Comparison of ENCODE assay signal across 21 cellular contexts in the genomic region with DNA sequence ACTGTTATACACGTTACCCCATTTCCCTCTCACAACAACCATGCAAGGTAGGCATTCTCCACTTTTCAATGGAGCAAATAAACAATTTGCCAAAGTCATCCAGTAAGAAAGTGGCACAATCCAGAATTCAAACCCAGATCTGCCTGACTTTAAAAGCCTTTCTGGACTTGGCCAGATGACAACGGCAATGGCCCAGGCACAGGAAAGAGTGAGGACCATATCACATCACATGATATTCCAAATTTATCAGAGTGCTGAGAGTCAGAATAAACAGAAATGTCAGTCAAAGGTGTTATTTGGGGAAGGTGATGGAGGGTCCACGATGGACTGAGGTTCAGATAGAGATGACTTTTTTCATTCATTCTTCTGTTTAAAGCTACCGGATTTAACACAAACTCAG. TPM values are rescaled to one million over a fixed set of nuclear protein-coding genes. Genes with fewer than 3 reads are reported as not detected.
DNase-seq lines count a peak whose midpoint lies in the region; FAIRE-seq and TF ChIP-seq lines count a peak whose summit lies in the region.
"Had no signal": no experiment of that assay in that cellular context is flagged by ENCODE, and none has a peak within 500 bp of the region (broad histone marks: within the 10 kb centered on the region; RNA-seq: fewer than 3 reads in every experiment).

No MANE protein-coding gene starts in this region.

- no peak overlapping the region for H3K18ac ChIP-seq in neuronal stem cell (ENCODE audit: low read length)

- H4K91ac ChIP-seq in neuronal stem cell (ENCODE audit: low read depth, low read length, poor library complexity): no peak overlapping the region

- FAIRE-seq in GM12891 (lab: Jason Lieb, UNC): no peak

- H2BK12ac ChIP-seq in neuronal stem cell (ENCODE audit: low read length): no peak overlapping the region

- no peaks in the 10 kb centered on the region for H3K9me2 ChIP-seq in MM.1S (replicated peaks; ENCODE audit: insufficient read depth, low read length)

- no peak for TF ChIP-seq POLR2A in suprapubic skin (IDR thresholded peaks at IDR 0.05)
- no peak for TF ChIP-seq POLR2A in GM12891 (IDR thresholded peaks at IDR 0.05; ENCODE audit: low read depth, low read length)

- H2BK5ac ChIP-seq in neuronal stem cell (ENCODE audit: low read length): no peak overlapping the region

- H3K14ac ChIP-seq in neuronal stem cell (ENCODE audit: low read length): no peak overlapping the region

- H3K4me3 ChIP-seq in AG09309 (ENCODE audit: control insufficient read depth, low read depth, low read length) (no peak overlapping the region), duodenal mucosa (ENCODE audit: low read depth in 1 of 2, low read length in 2 of 2) (no peak overlapping the region), muscle layer of colon (ENCODE audit: low read depth in 1 of 2, low read length in 2 of 2) (peak overlapping the region in 1 of 2 donors; percentile 21), suprapubic skin (no peak overlapping the region), neuronal stem cell (ENCODE audit: low read length in 2 of 2) (no peak overlapping the region), MM.1S (ENCODE audit: low read length) (no peak overlapping the region)
- H3K4me3 ChIP-seq: body of pancreas, lung, upper lobe of left lung had no signal

- TF ChIP-seq EP300 in suprapubic skin (IDR thresholded peaks at IDR 0.05): no peak

- no peak overlapping the region for H2AK5ac ChIP-seq in neuronal stem cell (ENCODE audit: low read depth, low read length)

- no peaks in the 10 kb centered on the region for H3K79me2 ChIP-seq in MM.1S (ENCODE audit: low read length)

- H3K23ac ChIP-seq in neuronal stem cell (ENCODE audit: low read depth, low read length, poor library complexity): no peak overlapping the region

- no peaks in the 10 kb centered on the region for H3K79me1 ChIP-seq in neuronal stem cell (ENCODE audit: low read depth, low read length)

- H3F3A ChIP-seq in MM.1S (ENCODE audit: insufficient read depth, low read length): no peaks in the 10 kb centered on the region

- H3K9me3 ChIP-seq in duodenal mucosa (ENCODE audit: control insufficient read depth in 1 of 2, low read length in 2 of 2) (no peaks in the 10 kb centered on the region), muscle layer of colon (ENCODE audit: low read length) (no peaks in the 10 kb centered on the region), suprapubic skin (no peaks in the 10 kb centered on the region), neuronal stem cell (replicated peaks in 1 of 2; ENCODE audit: control insufficient read depth in 2 of 2, insufficient read depth in 1 of 2, low read depth in 1 of 2, low read length in 2 of 2) (no peaks in the 10 kb centered on the region), MM.1S (replicated peaks; ENCODE audit: insufficient read depth, low read length) (no peaks in the 10 kb centered on the region)
- H3K9me3 ChIP-seq: body of pancreas, upper lobe of left lung had no signal

- H2AFZ ChIP-seq in neuronal stem cell (ENCODE audit: low read length) (no peak overlapping the region), MM.1S (ENCODE audit: low read length) (no peak overlapping the region)

- H3K4ac ChIP-seq in neuronal stem cell (ENCODE audit: low read length): no peak overlapping the region

- H3K4me2 ChIP-seq in neuronal stem cell (ENCODE audit: insufficient read depth, low read length, poor library complexity, severe bottlenecking) (no peak overlapping the region), MM.1S (ENCODE audit: low read depth, low read length) (no peak overlapping the region)

- DNase-seq in AG09309 (ENCODE audit: low read depth) (no peak), suprapubic skin (ENCODE audit: low spot score in 2 of 2) (no peak), ureter (ENCODE audit: low spot score) (no peak), neuronal stem cell (ENCODE audit: low spot score) (no peak), MM.1S (no peak), GM12891 (ENCODE audit: insufficient read length, low spot score) (no peak)
- DNase-seq: ACHN; activated T-cell treated with anti-CD3 and anti-CD28 coated beads, Interleukin-2, amount 50 U/mL, for 48 hours; body of pancreas; dermis blood vessel endothelial cell; Karpas-422; naive thymus-derived CD8-positive, alpha-beta T cell; NCI-H1105; NCI-H2081 treated with DMSO at 0.1 percent for 48 hours; posterior cingulate gyrus; T1000; upper lobe of left lung had no signal

- H3K4me1 ChIP-seq in duodenal mucosa (ENCODE audit: control insufficient read depth in 1 of 2, insufficient read depth in 2 of 2, low read length in 2 of 2) (no peaks in the 10 kb centered on the region), muscle layer of colon (ENCODE audit: insufficient read depth, low read length) (peaks cover 77% of the 10 kb centered on the region), suprapubic skin (no peaks in the 10 kb centered on the region), neuronal stem cell (ENCODE audit: control insufficient read depth in 2 of 2, insufficient read depth in 1 of 2, low read depth in 1 of 2, low read length in 2 of 2) (no peaks in the 10 kb centered on the region), MM.1S (ENCODE audit: low read length) (no peaks in the 10 kb centered on the region)
- H3K4me1 ChIP-seq: body of pancreas, upper lobe of left lung had no signal

- H3K27ac ChIP-seq in duodenal mucosa (ENCODE audit: low read depth, low read length) (peak overlapping the region; percentile 2), muscle layer of colon (ENCODE audit: low read depth, low read length) (peak overlapping the region; percentile 43), suprapubic skin (peak overlapping the region; percentile 36), neuronal stem cell (replicated peaks; ENCODE audit: low read length) (no peak overlapping the region), MM.1S (ENCODE audit: low read length) (no peak overlapping the region)
- H3K27ac ChIP-seq: body of pancreas, RWPE1 had no signal

- WGBS in suprapubic skin: 95% methylated on average over 4 of the region's 4 CpGs
- WGBS in neuronal stem cell (ENCODE audit: extremely low coverage in 2 of 2, insufficient read length in 2 of 2, insufficient replicate concordance in 1 of 2), 2 donors: no CpG with 5 or more reads among the region's 4 CpGs

- H2BK15ac ChIP-seq in neuronal stem cell (ENCODE audit: low read length): no peak overlapping the region

- H4K8ac ChIP-seq in neuronal stem cell (ENCODE audit: low read depth, low read length): no peak overlapping the region

- TF ChIP-seq CTCF in AG09309 (IDR thresholded peaks at IDR 0.05; ENCODE audit: control insufficient read depth, insufficient read depth, low read depth, low read length, missing control alignments): peak; percentile 2
- no peak for TF ChIP-seq CTCF in suprapubic skin (IDR thresholded peaks at IDR 0.05)
- TF ChIP-seq CTCF in MM.1S (IDR thresholded peaks at IDR 0.05; ENCODE audit: low read length): no peak

- H4K20me1 ChIP-seq in MM.1S (ENCODE audit: insufficient read depth, low read length): no peaks in the 10 kb centered on the region

- no peak overlapping the region for H3K9ac ChIP-seq in duodenal mucosa (ENCODE audit: low read depth in 1 of 2, low read length in 2 of 2)
- peak overlapping the region; percentile 38 for H3K9ac ChIP-seq in muscle layer of colon (ENCODE audit: low read length)
- H3K9ac ChIP-seq in neuronal stem cell (ENCODE audit: low read depth, low read length, poor library complexity): no peak overlapping the region
- H3K9ac ChIP-seq in MM.1S (ENCODE audit: low read length): no peak overlapping the region

- H3K27me3 ChIP-seq in duodenal mucosa (ENCODE audit: control insufficient read depth in 1 of 2, insufficient read depth in 2 of 2, low read length in 2 of 2) (no peaks in the 10 kb centered on the region), muscle layer of colon (ENCODE audit: control insufficient read depth in 1 of 2, insufficient read depth in 2 of 2, low read length in 2 of 2) (no peaks in the 10 kb centered on the region), suprapubic skin (no peaks in the 10 kb centered on the region), neuronal stem cell (ENCODE audit: control insufficient read depth in 3 of 3, insufficient read depth in 3 of 3, low read depth in 1 of 3, low read length in 3 of 3) (no peaks in the 10 kb centered on the region), MM.1S (replicated peaks; ENCODE audit: insufficient read depth, low read length) (no peaks in the 10 kb centered on the region)
- H3K27me3 ChIP-seq: body of pancreas, upper lobe of left lung had no signal

- H3K36me3 ChIP-seq in duodenal mucosa (ENCODE audit: control insufficient read depth in 1 of 2, insufficient read depth in 2 of 2, low read length in 2 of 2): no peaks in the 10 kb centered on the region
- no peaks in the 10 kb centered on the region for H3K36me3 ChIP-seq in muscle layer of colon (ENCODE audit: insufficient read depth, low read length)
- no peaks in the 10 kb centered on the region for H3K36me3 ChIP-seq in suprapubic skin
- H3K36me3 ChIP-seq in neuronal stem cell (replicated peaks in 1 of 2; ENCODE audit: control insufficient read depth in 2 of 2, insufficient read depth in 2 of 2, low read length in 2 of 2): no peaks in the 10 kb centered on the region
- H3K36me3 ChIP-seq in MM.1S (replicated peaks; ENCODE audit: insufficient read depth, low read length): no peaks in the 10 kb centered on the region
- H3K36me3 ChIP-seq: upper lobe of left lung had no signal

- no peak overlapping the region for H2BK120ac ChIP-seq in neuronal stem cell (ENCODE audit: low read depth, low read length)

TF ChIP-seq in GM12891, 5 proteins besides CTCF, POLR2A, EP300 and RAD21:
- no peak for TF ChIP-seq PAX5 (IDR thresholded peaks at IDR 0.05; ENCODE audit: insufficient read depth, low read length, severe bottlenecking)
- no peak for TF ChIP-seq SPI1 (IDR thresholded peaks at IDR 0.05; ENCODE audit: low read depth, low read length)
- TF ChIP-seq POLR2AphosphoS5 (IDR thresholded peaks at IDR 0.05; ENCODE audit: low read depth, low read length): no peak
- no peak for TF ChIP-seq TAF1 (IDR thresholded peaks at IDR 0.05; ENCODE audit: low read depth, low read length)
- no peak for TF ChIP-seq POU2F2 (IDR thresholded peaks at IDR 0.05; ENCODE audit: low read depth, low read length)

RNA-seq across cellular contexts. Expression of a gene that starts 48.0 kb away (rescaled TPM):
- total RNA-seq in suprapubic skin (100 to 1,000 TPM in 1 of 4 donors, 10 to 100 TPM in 3; 53.6 to 116 (median 83.2) TPM), ureter (389 TPM)
- 98.6 TPM for polyA plus RNA-seq in neuronal stem cell (2013, experiment 1 of 2)
- 99.2 TPM for polyA plus RNA-seq in neuronal stem cell (2013, experiment 2 of 2)
- 1.2 TPM for polyA plus RNA-seq in GM12891 (2012; ENCODE audit: low read depth, missing spikeins)
- total RNA-seq: naive thymus-derived CD8-positive, alpha-beta T cell had no signal
- polyA plus RNA-seq: naive thymus-derived CD8-positive, alpha-beta T cell had no signal

Comparison
In these comparisons a context has a peak if more than half of its experiments do, and no peak if none do; other contexts are left out.
1. H3K27ac ChIP-seq: peak in duodenal mucosa (single experiment), muscle layer of colon (single experiment) and suprapubic skin (single experiment); none in neuronal stem cell (single experiment) and MM.1S (single experiment).